ENCODE assay signal across 12 cellular contexts in genomic region chr13:40613954-40614353, GRCh38. TPM values are rescaled to one million over a fixed set of nuclear protein-coding genes. Genes with fewer than 3 reads are reported as not detected.
DNase-seq lines count a peak whose midpoint lies in the region; ATAC-seq and TF ChIP-seq lines count a peak whose summit lies in the region.
"Had no signal": no experiment of that assay in that cellular context is flagged by ENCODE, and none has a peak within 500 bp of the region (broad histone marks: within the 10 kb centered on the region; RNA-seq: fewer than 3 reads in every experiment).

No MANE protein-coding gene starts in this region.

- H3K27ac ChIP-seq in CD4-positive, CD25-positive, alpha-beta regulatory T cell (ENCODE audit: insufficient read depth, low read length, poor library complexity, severe bottlenecking), result peak overlapping the region; percentile 92
- no peak overlapping the region for H3K27ac ChIP-seq in endodermal cell (ENCODE audit: low read depth, low read length)
- H3K27ac ChIP-seq: epithelial cell of prostate, SJSA1 had no signal

- H3K4me3 ChIP-seq in CD4-positive, CD25-positive, alpha-beta regulatory T cell (ENCODE audit: low read depth, low read length), result peak overlapping the region; percentile 84
- H3K4me3 ChIP-seq in Loucy (ENCODE audit: low read length, poor library complexity, severe bottlenecking) (peak overlapping the region; percentile 62), endodermal cell (ENCODE audit: low read length) (no peak overlapping the region)
- H3K4me3 ChIP-seq: SJSA1 had no signal

- no peak for DNase-seq in CD4-positive, CD25-positive, alpha-beta regulatory T cell
- DNase-seq in endodermal cell (no peak), glomerular visceral epithelial cell (ENCODE audit: extremely low spot score) (no peak)
- DNase-seq in natural killer cell treated with Interleukin-12 subunit alpha and Interleukin-12 subunit beta and Interleukin-15 and Interleukin-18, amount 100 ng/mL, for 72 hours (ENCODE audit: low spot score), result no peak
- DNase-seq: HFFc6, MM.1S had no signal

- H3K9ac ChIP-seq in Loucy (ENCODE audit: low read depth, low read length, poor library complexity, severe bottlenecking), result peak overlapping the region; percentile 47
- H3K9ac ChIP-seq in endodermal cell (ENCODE audit: extremely low read depth, low read length, poor library complexity, severe bottlenecking), result no peak overlapping the region

- peak overlapping the region; percentile 64 for H3K4me2 ChIP-seq in Loucy (ENCODE audit: low read depth, low read length, poor library complexity, severe bottlenecking)

- ATAC-seq in CD4-positive, CD25-positive, alpha-beta regulatory T cell (ENCODE audit: low read depth in 2 of 2), result no peak
- ATAC-seq in natural killer cell treated with Interleukin-12 subunit alpha and Interleukin-12 subunit beta and Interleukin-15 and Interleukin-18, amount 100 ng/mL, for 72 hours, result no peak
- ATAC-seq in GM21786 (IDR thresholded peaks at IDR 0.05; ENCODE audit: unreplicated experiment) (no peak), HG03342 (IDR thresholded peaks at IDR 0.05; ENCODE audit: unreplicated experiment) (no peak), HG02610 (IDR thresholded peaks at IDR 0.05; ENCODE audit: unreplicated experiment) (no peak)

- peak overlapping the region; percentile 89 to 99 (median 95) for H3K27ac Mint-ChIP-seq in CD4-positive, CD25-positive, alpha-beta regulatory T cell
- peak overlapping the region; percentile 27 for H3K27ac Mint-ChIP-seq in endodermal cell
- peak overlapping the region; percentile 94 to 95 for H3K27ac Mint-ChIP-seq in natural killer cell treated with Interleukin-12 subunit alpha and Interleukin-12 subunit beta and Interleukin-15 and Interleukin-18, amount 100 ng/mL, for 72 hours
- H3K27ac Mint-ChIP-seq: HFFc6 had no signal

- no peaks in the 10 kb centered on the region for H3K27me3 Mint-ChIP-seq in CD4-positive, CD25-positive, alpha-beta regulatory T cell
- H3K27me3 Mint-ChIP-seq in endodermal cell (ENCODE audit: insufficient read depth), result no peaks in the 10 kb centered on the region
- H3K27me3 Mint-ChIP-seq in natural killer cell treated with Interleukin-12 subunit alpha and Interleukin-12 subunit beta and Interleukin-15 and Interleukin-18, amount 100 ng/mL, for 72 hours, result no peaks in the 10 kb centered on the region

- H2AFZ ChIP-seq in Loucy (ENCODE audit: low read length), result peak overlapping the region; percentile 58; the same call in 1 of the 2 replicates

- H3K4me3 Mint-ChIP-seq in CD4-positive, CD25-positive, alpha-beta regulatory T cell, result peak overlapping the region; percentile 70 to 93 (median 84)
- no peak overlapping the region for H3K4me3 Mint-ChIP-seq in endodermal cell
- H3K4me3 Mint-ChIP-seq in natural killer cell treated with Interleukin-12 subunit alpha and Interleukin-12 subunit beta and Interleukin-15 and Interleukin-18, amount 100 ng/mL, for 72 hours, result peak overlapping the region; percentile 85
- H3K4me3 Mint-ChIP-seq: HFFc6 had no signal

- no peaks in the 10 kb centered on the region for H3K9me3 Mint-ChIP-seq in CD4-positive, CD25-positive, alpha-beta regulatory T cell
- no peaks in the 10 kb centered on the region for H3K9me3 Mint-ChIP-seq in endodermal cell
- H3K9me3 Mint-ChIP-seq in natural killer cell treated with Interleukin-12 subunit alpha and Interleukin-12 subunit beta and Interleukin-15 and Interleukin-18, amount 100 ng/mL, for 72 hours, result no peaks in the 10 kb centered on the region
- H3K9me3 Mint-ChIP-seq: HFFc6 had no signal

- WGBS in endodermal cell (ENCODE audit: insufficient coverage in 1 of 2, insufficient read length in 1 of 2), 2 experiments, result 93 to 97% methylated on average over 4 of the region's 4 CpGs

- H3K27me3 ChIP-seq in CD4-positive, CD25-positive, alpha-beta regulatory T cell (ENCODE audit: control insufficient read depth, insufficient read depth, low read length), result no peaks in the 10 kb centered on the region
- no peaks in the 10 kb centered on the region for H3K27me3 ChIP-seq in Loucy (ENCODE audit: insufficient read depth, low read length, poor library complexity, severe bottlenecking)
- no peaks in the 10 kb centered on the region for H3K27me3 ChIP-seq in endodermal cell (ENCODE audit: control insufficient read depth, insufficient read depth, low read length, poor library complexity, severe bottlenecking)
- H3K27me3 ChIP-seq: SJSA1 had no signal

- peaks cover 25% of the 10 kb centered on the region for H3K36me3 Mint-ChIP-seq in CD4-positive, CD25-positive, alpha-beta regulatory T cell
- peaks cover 6% of the 10 kb centered on the region for H3K36me3 Mint-ChIP-seq in endodermal cell (ENCODE audit: low read depth)
- no peaks in the 10 kb centered on the region for H3K36me3 Mint-ChIP-seq in natural killer cell treated with Interleukin-12 subunit alpha and Interleukin-12 subunit beta and Interleukin-15 and Interleukin-18, amount 100 ng/mL, for 72 hours

- no peaks in the 10 kb centered on the region for H3K9me3 ChIP-seq in CD4-positive, CD25-positive, alpha-beta regulatory T cell (ENCODE audit: control insufficient read depth in 2 of 2, low read length in 2 of 2)
- H3K9me3 ChIP-seq in Loucy (ENCODE audit: insufficient read depth, low read depth, low read length), result no peaks in the 10 kb centered on the region
- H3K9me3 ChIP-seq in endodermal cell (ENCODE audit: control insufficient read depth, low read length), result no peaks in the 10 kb centered on the region
- H3K9me3 ChIP-seq: SJSA1 had no signal

- H3K79me2 ChIP-seq in Loucy (ENCODE audit: insufficient read depth, low read length), result peaks cover 9% of the 10 kb centered on the region; the same call in 1 of the 2 replicates

- H3F3A ChIP-seq in Loucy (ENCODE audit: low read depth), result peaks cover 5% of the 10 kb centered on the region; the same call in 1 of the 2 replicates

- TF ChIP-seq CTCF in Loucy (conservative IDR thresholded peaks at IDR 0.05; ENCODE audit: low read length), result no peak
- no peak for TF ChIP-seq CTCF in endodermal cell (conservative IDR thresholded peaks at IDR 0.05)

- no peaks in the 10 kb centered on the region for H4K20me1 ChIP-seq in Loucy (ENCODE audit: insufficient read depth, low read length, poor library complexity, severe bottlenecking)

- no peaks in the 10 kb centered on the region for H3K36me3 ChIP-seq in CD4-positive, CD25-positive, alpha-beta regulatory T cell (ENCODE audit: control insufficient read depth, insufficient read depth, low read length)
- H3K36me3 ChIP-seq in Loucy (ENCODE audit: insufficient read depth, low read length) (no peaks in the 10 kb centered on the region), endodermal cell (ENCODE audit: control insufficient read depth, insufficient read depth, low read length) (no peaks in the 10 kb centered on the region)
- H3K36me3 ChIP-seq: SJSA1 had no signal

- H3K9me2 ChIP-seq in Loucy (replicated peaks; ENCODE audit: low read depth, low read length), result no peaks in the 10 kb centered on the region

- peaks cover 37 to 96% (median 78%) of the 10 kb centered on the region in 4 donors for H3K4me1 Mint-ChIP-seq in CD4-positive, CD25-positive, alpha-beta regulatory T cell
- peaks cover 39% of the 10 kb centered on the region for H3K4me1 Mint-ChIP-seq in endodermal cell
- H3K4me1 Mint-ChIP-seq in natural killer cell treated with Interleukin-12 subunit alpha and Interleukin-12 subunit beta and Interleukin-15 and Interleukin-18, amount 100 ng/mL, for 72 hours (ENCODE audit: low read depth in 2 of 2), result peaks cover 39 to 49% of the 10 kb centered on the region in 2 donors

- H3K4me1 ChIP-seq in CD4-positive, CD25-positive, alpha-beta regulatory T cell (ENCODE audit: control insufficient read depth, insufficient read depth, low read length, poor library complexity, severe bottlenecking), result peaks cover 99% of the 10 kb centered on the region
- peaks cover 35% of the 10 kb centered on the region for H3K4me1 ChIP-seq in Loucy (ENCODE audit: insufficient read depth, low read length, poor library complexity, severe bottlenecking)
- peaks cover 8% of the 10 kb centered on the region for H3K4me1 ChIP-seq in endodermal cell (ENCODE audit: control insufficient read depth, insufficient read depth, low read length)
- H3K4me1 ChIP-seq: SJSA1 had no signal

RNA-seq across cellular contexts. Expression of gene FOXO1, which starts 52.5 kb away (rescaled TPM):
- total RNA-seq in CD4-positive, CD25-positive, alpha-beta regulatory T cell, result 119 TPM
- 100 to 1,000 TPM in 1 of 4 donors, 10 to 100 TPM in 3; 45.5 to 115 (median 65.4) TPM for polyA plus RNA-seq in CD4-positive, CD25-positive, alpha-beta regulatory T cell
- 10 to 100 TPM; 20.1 to 29.7 TPM for total RNA-seq in endodermal cell
- 10.5 TPM for polyA plus RNA-seq in endodermal cell (2013, experiment 1 of 2)
- polyA plus RNA-seq in endodermal cell (2013, experiment 2 of 2), result 10.4 TPM
- 1 to 10 TPM; 6.1 to 9.5 TPM for total RNA-seq in natural killer cell treated with Interleukin-12 subunit alpha and Interleukin-12 subunit beta and Interleukin-15 and Interleukin-18, amount 100 ng/mL, for 72 hours

Comparison
In these comparisons a context has a peak if more than half of its experiments do, and no peak if none do; other contexts are left out.
1. H3K27ac Mint-ChIP-seq: peak in every context shown above with its lines; median percentile 95 in CD4-positive, CD25-positive, alpha-beta regulatory T cell; 94 in natural killer cell treated with Interleukin-12 subunit alpha and Interleukin-12 subunit beta and Interleukin-15 and Interleukin-18, amount 100 ng/mL, for 72 hours; 27 in endodermal cell.